1 cellular context compared by ENCODE assay signal in genomic region chr9:99351647-99352046, GRCh38.
TF ChIP-seq lines count a peak whose summit lies in the region.

No MANE protein-coding gene starts in this region.

TF ChIP-seq in K562, 482 proteins besides CTCF, POLR2A, EP300 and RAD21:
- TF ChIP-seq USF1 (CRISPR knock-in tag; IDR thresholded peaks at IDR 0.05), result no peak
- no peak for TF ChIP-seq ZNF518B (CRISPR knock-in tag; IDR thresholded peaks at IDR 0.05)
- no peak for TF ChIP-seq ZNF316 (IDR thresholded peaks at IDR 0.05)
- no peak for TF ChIP-seq MCM2 (IDR thresholded peaks at IDR 0.05; ENCODE audit: low read depth)
- 0 out of 2 replicates have a peak, but pooled peaks have one; percentile 10 for TF ChIP-seq PKNOX1 (IDR thresholded peaks at IDR 0.05)
